ENCODE assay signal across 18 cellular contexts in genomic region chrX:106932492-106932923, GRCh38. TPM values are rescaled to one million over a fixed set of nuclear protein-coding genes. Genes with fewer than 3 reads are reported as not detected.
A peak's percentile ranks its signal among the peaks of the same experiment; 100 is the strongest.
DNase-seq lines count a peak whose midpoint lies in the region; ATAC-seq and TF ChIP-seq lines count a peak whose summit lies in the region.
"Had no signal": no experiment of that assay in that cellular context is flagged by ENCODE, and none has a peak within 500 bp of the region (broad histone marks: within the 10 kb centered on the region; RNA-seq: fewer than 3 reads in every experiment).

No MANE protein-coding gene starts in this region.

- no peak for ATAC-seq in GM19455 (IDR thresholded peaks at IDR 0.05; ENCODE audit: unreplicated experiment)

- peaks cover 0 to 7% (median 0%) of the 10 kb centered on the region in 4 donors for H3K4me1 ChIP-seq in Peyer's patch

- no peak overlapping the region for H3K4me3 Mint-ChIP-seq in progenitor cell of endocrine pancreas (ENCODE audit: low read depth)
- H3K4me3 Mint-ChIP-seq: activated CD4-positive, alpha-beta T cell treated with anti-CD3 and anti-CD28 coated beads, Interleukin-2, amount 10 ng/mL, durations not matched to agents 7 days and 5 days; CD4-positive, CD25-positive, alpha-beta regulatory T cell; endodermal cell; stimulated activated naive CD8-positive, alpha-beta T cell treated with anti-CD3 and anti-CD28 coated beads, Interleukin-15, Interleukin-2, amounts not matched to agents 100 ng/mL and 50 ng/mL, for 24 hours had no signal

- no peaks in the 10 kb centered on the region for H3K27me3 Mint-ChIP-seq in progenitor cell of endocrine pancreas
- H3K27me3 Mint-ChIP-seq: activated CD4-positive, alpha-beta T cell treated with anti-CD3 and anti-CD28 coated beads, Interleukin-2, amount 10 ng/mL, durations not matched to agents 7 days and 5 days; CD4-positive, CD25-positive, alpha-beta regulatory T cell; stimulated activated naive CD8-positive, alpha-beta T cell treated with anti-CD3 and anti-CD28 coated beads, Interleukin-15, Interleukin-2, amounts not matched to agents 100 ng/mL and 50 ng/mL, for 24 hours had no signal

- DNase-seq in EH (ENCODE audit: low read depth) (peak; percentile 71), Peyer's patch (peak in 2 of 3 donors; percentile 46 to 64), glomerular visceral epithelial cell (ENCODE audit: extremely low spot score) (peak; percentile 40), progenitor cell of endocrine pancreas (ENCODE audit: low spot score, unreplicated experiment) (no peak), GOT3 (lab: John Stamatoyannopoulos, UW) (no peak), COR-L47 (lab: John Stamatoyannopoulos, UW) (no peak)
- DNase-seq in activated naive CD4-positive, alpha-beta T cell (lab: John Stamatoyannopoulos, UW): no peak
- DNase-seq: activated CD4-positive, alpha-beta T cell treated with anti-CD3 and anti-CD28 coated beads, Interleukin-2, amount 10 ng/mL, durations not matched to agents 7 days and 5 days; CD4-positive, CD25-positive, alpha-beta regulatory T cell; endodermal cell; GDM1; NCI-H1436 treated with DMSO at 0.1 percent for 48 hours; NCI-H524 treated with DMSO at 0.1 percent for 48 hours; retina; RPMI8226 had no signal

- H3K4me3 ChIP-seq in Peyer's patch: no peak overlapping the region

- no peaks in the 10 kb centered on the region for H3K27me3 ChIP-seq in Peyer's patch

- no peaks in the 10 kb centered on the region for H3K36me3 ChIP-seq in Peyer's patch

- H3K9me3 ChIP-seq in Peyer's patch: no peaks in the 10 kb centered on the region

- H3K27ac ChIP-seq in Peyer's patch: peak overlapping the region in 2 of 4 donors; percentile 68 to 76

- no peaks in the 10 kb centered on the region for H3K36me3 Mint-ChIP-seq in progenitor cell of endocrine pancreas (ENCODE audit: insufficient read depth)
- H3K36me3 Mint-ChIP-seq: CD4-positive, CD25-positive, alpha-beta regulatory T cell had no signal

- TF ChIP-seq POLR2A in Peyer's patch (IDR thresholded peaks at IDR 0.05): no peak

- peak overlapping the region; percentile 59 for H3K27ac Mint-ChIP-seq in progenitor cell of endocrine pancreas
- H3K27ac Mint-ChIP-seq: activated CD4-positive, alpha-beta T cell treated with anti-CD3 and anti-CD28 coated beads, Interleukin-2, amount 10 ng/mL, durations not matched to agents 7 days and 5 days; endodermal cell; stimulated activated naive CD8-positive, alpha-beta T cell treated with anti-CD3 and anti-CD28 coated beads, Interleukin-15, Interleukin-2, amounts not matched to agents 100 ng/mL and 50 ng/mL, for 24 hours had no signal

- peaks cover 13% of the 10 kb centered on the region for H3K4me1 Mint-ChIP-seq in progenitor cell of endocrine pancreas (ENCODE audit: low read depth)
- H3K4me1 Mint-ChIP-seq: activated CD4-positive, alpha-beta T cell treated with anti-CD3 and anti-CD28 coated beads, Interleukin-2, amount 10 ng/mL, durations not matched to agents 7 days and 5 days had no signal

- TF ChIP-seq CTCF in Peyer's patch (IDR thresholded peaks at IDR 0.05) (no peak), progenitor cell of endocrine pancreas (IDR thresholded peaks at IDR 0.05; ENCODE audit: unreplicated experiment) (no peak)

- H3K9me3 Mint-ChIP-seq in progenitor cell of endocrine pancreas (ENCODE audit: low read depth): no peaks in the 10 kb centered on the region
- H3K9me3 Mint-ChIP-seq: activated CD4-positive, alpha-beta T cell treated with anti-CD3 and anti-CD28 coated beads, Interleukin-2, amount 10 ng/mL, durations not matched to agents 7 days and 5 days; CD4-positive, CD25-positive, alpha-beta regulatory T cell; stimulated activated naive CD8-positive, alpha-beta T cell treated with anti-CD3 and anti-CD28 coated beads, Interleukin-15, Interleukin-2, amounts not matched to agents 100 ng/mL and 50 ng/mL, for 24 hours had no signal

RNA-seq across cellular contexts. Expression of gene CLDN2, which starts 12.3 kb away (rescaled TPM):
- total RNA-seq in Peyer's patch (10 to 100 TPM in 3 of 4 donors, 1 to 10 TPM in 1; 9.9 to 86.5 (median 36.0) TPM), progenitor cell of endocrine pancreas (1.2 and 1.6 TPM in 2 replicates)
- total RNA-seq: activated CD4-positive, alpha-beta T cell treated with anti-CD3 and anti-CD28 coated beads, Interleukin-2, amount 10 ng/mL, durations not matched to agents 7 days and 5 days; CD4-positive, CD25-positive, alpha-beta regulatory T cell; endodermal cell; T-helper 2 cell treated with Interferon-gamma antibody and Interleukin-4, amounts not matched to agents 100 ng/mL and 5 ng/mL, for 36 hours had no signal

RNA-seq across cellular contexts. Expression of gene RIPPLY1, which starts 29.4 kb away (rescaled TPM):
- total RNA-seq in Peyer's patch: not detected
- total RNA-seq in progenitor cell of endocrine pancreas: not detected in 2 replicates
- total RNA-seq: activated CD4-positive, alpha-beta T cell treated with anti-CD3 and anti-CD28 coated beads, Interleukin-2, amount 10 ng/mL, durations not matched to agents 7 days and 5 days; CD4-positive, CD25-positive, alpha-beta regulatory T cell; endodermal cell; T-helper 2 cell treated with Interferon-gamma antibody and Interleukin-4, amounts not matched to agents 100 ng/mL and 5 ng/mL, for 36 hours had no signal

Comparison
In these comparisons a context has a peak if more than half of its experiments do, and no peak if none do; other contexts are left out.
1. DNase-seq: peak in EH (single experiment), Peyer's patch (2 of 3) and glomerular visceral epithelial cell (single experiment); none in progenitor cell of endocrine pancreas (single experiment), activated naive CD4-positive, alpha-beta T cell (0 of 4), GOT3 (single experiment) and COR-L47 (single experiment).